In the genomic region with DNA sequence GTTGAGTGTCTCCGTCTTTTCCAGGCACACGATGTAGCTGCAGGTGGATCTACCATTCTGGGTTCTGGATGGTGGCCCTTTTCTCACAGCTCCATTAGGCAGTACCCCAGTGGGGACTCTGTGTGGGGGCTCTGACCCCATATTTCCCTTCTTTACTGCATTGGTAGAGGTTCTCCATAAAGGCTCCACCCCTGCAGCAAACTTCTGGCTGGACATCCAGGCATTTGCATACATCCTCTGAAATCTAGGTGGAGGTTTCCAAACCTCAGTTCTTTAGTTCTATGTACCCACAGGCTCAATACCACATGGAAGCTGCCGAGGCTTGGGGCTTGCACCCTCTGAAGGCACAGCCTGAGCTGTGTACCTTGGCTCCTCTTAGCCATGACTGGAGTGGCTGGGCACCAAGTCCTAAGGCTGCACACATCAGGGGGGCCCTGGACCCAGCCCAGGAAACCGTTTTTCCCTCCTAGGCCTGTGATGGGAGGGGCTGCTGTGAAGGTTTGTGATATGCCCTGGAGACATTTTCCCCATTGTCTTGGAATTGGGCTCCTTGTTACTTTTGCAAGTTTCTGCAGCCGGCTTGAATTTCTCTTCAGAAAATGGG, we compare ENCODE assay signal across 15 cellular contexts. TPM values are rescaled to one million over a fixed set of nuclear protein-coding genes. Genes with fewer than 3 reads are reported as not detected.
A peak's percentile ranks its signal among the peaks of the same experiment; 100 is the strongest.
DNase-seq lines count a peak whose midpoint lies in the region; ATAC-seq and TF ChIP-seq lines count a peak whose summit lies in the region.
"Had no signal": no experiment of that assay in that cellular context is flagged by ENCODE, and none has a peak within 500 bp of the region (broad histone marks: within the 10 kb centered on the region; RNA-seq: fewer than 3 reads in every experiment).

No MANE protein-coding gene starts in this region.

- TF ChIP-seq CTCF in natural killer cell (IDR thresholded peaks at IDR 0.05), result no peak

- H3K27me3 Mint-ChIP-seq in activated CD8-positive, alpha-beta memory T cell treated with anti-CD3 and anti-CD28 coated beads, Interleukin-2, amount 10 ng/mL, durations not matched to agents 7 days and 5 days, result no peaks in the 10 kb centered on the region
- H3K27me3 Mint-ChIP-seq in activated naive CD8-positive, alpha-beta T cell treated with anti-CD3 and anti-CD28 coated beads, Interleukin-2, amount 10 ng/mL, durations not matched to agents 7 days and 5 days, result no peaks in the 10 kb centered on the region
- no peaks in the 10 kb centered on the region for H3K27me3 Mint-ChIP-seq in natural killer cell (ENCODE audit: low read depth in 2 of 2)

- POLR2A ChIA-PET in activated naive CD8-positive, alpha-beta T cell treated with anti-CD3 and anti-CD28 coated beads, Interleukin-2, amount 10 ng/mL, durations not matched to agents 7 days and 5 days (lab: Charles Lee), result no interaction called here

- peak overlapping the region; percentile 99 for H3K27ac Mint-ChIP-seq in activated CD8-positive, alpha-beta memory T cell treated with anti-CD3 and anti-CD28 coated beads, Interleukin-2, amount 10 ng/mL, durations not matched to agents 7 days and 5 days
- H3K27ac Mint-ChIP-seq in activated naive CD8-positive, alpha-beta T cell treated with anti-CD3 and anti-CD28 coated beads, Interleukin-2, amount 10 ng/mL, durations not matched to agents 7 days and 5 days, result peak overlapping the region; percentile 92
- H3K27ac Mint-ChIP-seq in natural killer cell, result peak overlapping the region; percentile 26 to 92

- H3K4me1 Mint-ChIP-seq in activated CD8-positive, alpha-beta memory T cell treated with anti-CD3 and anti-CD28 coated beads, Interleukin-2, amount 10 ng/mL, durations not matched to agents 7 days and 5 days, result peaks cover 52% of the 10 kb centered on the region
- peaks cover 48% of the 10 kb centered on the region for H3K4me1 Mint-ChIP-seq in activated naive CD8-positive, alpha-beta T cell treated with anti-CD3 and anti-CD28 coated beads, Interleukin-2, amount 10 ng/mL, durations not matched to agents 7 days and 5 days
- H3K4me1 Mint-ChIP-seq in natural killer cell, result peaks cover 33 to 49% of the 10 kb centered on the region in 2 donors

- H3K4me3 Mint-ChIP-seq in activated CD8-positive, alpha-beta memory T cell treated with anti-CD3 and anti-CD28 coated beads, Interleukin-2, amount 10 ng/mL, durations not matched to agents 7 days and 5 days, result no peak overlapping the region
- peak overlapping the region; percentile 37 for H3K4me3 Mint-ChIP-seq in activated naive CD8-positive, alpha-beta T cell treated with anti-CD3 and anti-CD28 coated beads, Interleukin-2, amount 10 ng/mL, durations not matched to agents 7 days and 5 days
- H3K4me3 Mint-ChIP-seq in natural killer cell, result peak overlapping the region; percentile 13

- H3K36me3 Mint-ChIP-seq in activated CD8-positive, alpha-beta memory T cell treated with anti-CD3 and anti-CD28 coated beads, Interleukin-2, amount 10 ng/mL, durations not matched to agents 7 days and 5 days, result peaks cover 50% of the 10 kb centered on the region
- H3K36me3 Mint-ChIP-seq in activated naive CD8-positive, alpha-beta T cell treated with anti-CD3 and anti-CD28 coated beads, Interleukin-2, amount 10 ng/mL, durations not matched to agents 7 days and 5 days, result peaks cover 39% of the 10 kb centered on the region
- H3K36me3 Mint-ChIP-seq in natural killer cell, result no peaks in the 10 kb centered on the region

- intact Hi-C loops in natural killer cell (cut with micrococcal nuclease), result no loop called here

- no peak for ATAC-seq in activated CD8-positive, alpha-beta memory T cell treated with anti-CD3 and anti-CD28 coated beads, Interleukin-2, amount 10 ng/mL, durations not matched to agents 7 days and 5 days
- ATAC-seq in activated naive CD8-positive, alpha-beta T cell treated with anti-CD3 and anti-CD28 coated beads, Interleukin-2, amount 10 ng/mL, durations not matched to agents 7 days and 5 days (ENCODE audit: low read depth), result no peak
- ATAC-seq in natural killer cell, result no peak
- ATAC-seq: sciatic nerve had no signal

- CTCF ChIA-PET in activated CD8-positive, alpha-beta memory T cell treated with anti-CD3 and anti-CD28 coated beads, Interleukin-2, amount 10 ng/mL, durations not matched to agents 7 days and 5 days (lab: Charles Lee), result no interaction called here

- no peak for DNase-seq in activated CD8-positive, alpha-beta memory T cell treated with anti-CD3 and anti-CD28 coated beads, Interleukin-2, amount 10 ng/mL, durations not matched to agents 7 days and 5 days
- no peak for DNase-seq in activated CD8-positive, alpha-beta memory T cell treated with anti-CD3 and anti-CD28 coated beads, Interleukin-2, amount 50 U/mL, for 48 hours
- DNase-seq in M059J (ENCODE audit: low read depth), result peak; percentile 62
- no peak for DNase-seq in activated naive CD8-positive, alpha-beta T cell treated with anti-CD3 and anti-CD28 coated beads, Interleukin-2, amount 10 ng/mL, durations not matched to agents 7 days and 5 days
- no peak for DNase-seq in natural killer cell
- DNase-seq in NCI-H2029 (lab: John Stamatoyannopoulos, UW), result no peak
- no peak for DNase-seq in NCI-H1417 (lab: John Stamatoyannopoulos, UW)
- DNase-seq in islet precursor cell, result no peak
- DNase-seq: adrenal gland, COR-L47, glutamatergic neuron, NCI-H187 treated with DMSO at 0.1 percent for 48 hours, NCI-H524, SK-N-SH had no signal

- H3K9me3 Mint-ChIP-seq in activated CD8-positive, alpha-beta memory T cell treated with anti-CD3 and anti-CD28 coated beads, Interleukin-2, amount 10 ng/mL, durations not matched to agents 7 days and 5 days (ENCODE audit: low read depth), result peaks cover 18% of the 10 kb centered on the region
- H3K9me3 Mint-ChIP-seq in activated naive CD8-positive, alpha-beta T cell treated with anti-CD3 and anti-CD28 coated beads, Interleukin-2, amount 10 ng/mL, durations not matched to agents 7 days and 5 days, result peaks cover 19% of the 10 kb centered on the region
- no peaks in the 10 kb centered on the region for H3K9me3 Mint-ChIP-seq in natural killer cell

RNA-seq across cellular contexts. Expression of gene ABCC1, which starts 14.0 kb away (rescaled TPM):
- 10 to 100 TPM; 54.9 to 76.8 TPM for total RNA-seq in activated CD8-positive, alpha-beta memory T cell treated with anti-CD3 and anti-CD28 coated beads, Interleukin-2, amount 10 ng/mL, durations not matched to agents 7 days and 5 days
- total RNA-seq in M059J (2014; rRNA removed; shearing (Covaris generic)), result 11.3 and 21.5 TPM in 2 replicates
- 10 to 100 TPM; 55.2 to 62.5 TPM for total RNA-seq in activated naive CD8-positive, alpha-beta T cell treated with anti-CD3 and anti-CD28 coated beads, Interleukin-2, amount 10 ng/mL, durations not matched to agents 7 days and 5 days
- 10 to 100 TPM; 24.5 to 53.9 (median 27.9) TPM for total RNA-seq in natural killer cell
